20 cellular contexts compared by ENCODE assay signal in genomic region chr20:10662151-10662550, GRCh38. TPM values are rescaled to one million over a fixed set of nuclear protein-coding genes. Genes with fewer than 3 reads are reported as not detected.
DNase-seq lines count a peak whose midpoint lies in the region; FAIRE-seq and TF ChIP-seq lines count a peak whose summit lies in the region.
"Had no signal": no experiment of that assay in that cellular context is flagged by ENCODE, and none has a peak within 500 bp of the region (broad histone marks: within the 10 kb centered on the region; RNA-seq: fewer than 3 reads in every experiment).

No MANE protein-coding gene starts in this region.

- POLR2A ChIA-PET in H1 (lab: Charles Lee; ENCODE audit: partially characterized antibody): interaction anchor here (1.1 to 2.0 kb wide), 4 partner anchors 10 to 12 kb away, joined by 3 to 8 read pairs (median 4); partner anchors contain the start of gene JAG1

- TF ChIP-seq RAD21 in H1 (IDR thresholded peaks at IDR 0.05 in 1 of 2, conservative IDR thresholded peaks at IDR 0.05 in 1 of 2; ENCODE audit: low read depth in 2 of 2, low read length in 2 of 2): no peak

- H3K14ac ChIP-seq in H1 (ENCODE audit: insufficient read length): no peak overlapping the region

- H3K9ac ChIP-seq in H1 (replicated peaks in 1 of 4; ENCODE audit: extremely low read depth in 1 of 4, low read depth in 3 of 4, low read length in 3 of 4): no peak overlapping the region
- H3K9ac ChIP-seq: parathyroid adenoma, SK-N-SH had no signal

- no peak overlapping the region for H3K4me2 ChIP-seq in H1 (ENCODE audit: insufficient read depth in 1 of 2, low read depth in 2 of 2, low read length in 2 of 2)
- H3K4me2 ChIP-seq: SK-N-SH had no signal

- no peak overlapping the region for H2BK120ac ChIP-seq in H1 (replicated peaks; ENCODE audit: low read depth, low read length)

- H2BK20ac ChIP-seq in H1 (ENCODE audit: low read length): peak overlapping the region; percentile 36; the same call in 1 of the 2 replicates

- no peak overlapping the region for H2BK15ac ChIP-seq in H1 (ENCODE audit: low read length)

- H3K23ac ChIP-seq in H1 (ENCODE audit: insufficient read length): no peak overlapping the region

- no peaks in the 10 kb centered on the region for H3K23me2 ChIP-seq in H1 (ENCODE audit: low read depth, low read length)

- peaks cover 6 to 33% of the 10 kb centered on the region in 2 experiments for H4K20me1 ChIP-seq in H1 (replicated peaks in 1 of 2; ENCODE audit: control insufficient read depth in 1 of 2, insufficient read depth in 2 of 2, low read length in 2 of 2)

- H4K91ac ChIP-seq in H1 (replicated peaks; ENCODE audit: insufficient read length, low read length): no peak overlapping the region

- peak in 1 of 2 donors; percentile 59 for DNase-seq in ascending aorta (ENCODE audit: low spot score in 2 of 2)
- DNase-seq in H1 (ENCODE audit: low read depth in 1 of 2, low spot score in 2 of 2): no peak
- DNase-seq in prostate gland (ENCODE audit: low spot score): no peak
- peak in 1 of 2 donors; percentile 6 for DNase-seq in uterus
- no peak for DNase-seq in stimulated activated CD4-positive, alpha-beta T cell treated with anti-CD3 and anti-CD28 coated beads, Interleukin-4, amount 100 ng/mL, for 24 hours
- DNase-seq in substantia nigra (lab: John Stamatoyannopoulos, UW): no peak
- DNase-seq in NCI-H2081 (lab: John Stamatoyannopoulos, UW): no peak
- DNase-seq: activated CD4-positive, alpha-beta T cell treated with anti-CD3 and anti-CD28 coated beads for 36 hours; activated CD8-positive, alpha-beta T cell treated with anti-CD3 and anti-CD28 coated beads, Interleukin-2, amount 10 ng/mL, durations not matched to agents 7 days and 5 days; C1 segment of cervical spinal cord; COR-L47; GF-D8; islet precursor cell; NCI-H146; NCI-H510A; RPMI8226; SK-N-SH; stimulated activated naive CD8-positive, alpha-beta T cell treated with anti-CD3 and anti-CD28 coated beads, Interleukin-15, Interleukin-2, amounts not matched to agents 100 U/mL and 50 U/mL, for 24 hours had no signal

- peaks cover 21 to 90% of the 10 kb centered on the region in 2 experiments for H3K79me2 ChIP-seq in H1 (ENCODE audit: control insufficient read depth in 1 of 2, insufficient read depth in 2 of 2, low read length in 2 of 2)

- H4K5ac ChIP-seq in H1 (ENCODE audit: insufficient read length, low read depth, low read length): no peak overlapping the region

- H2AFZ ChIP-seq in H1 (ENCODE audit: low read length): no peak overlapping the region
- H2AFZ ChIP-seq: parathyroid adenoma had no signal

- H4K8ac ChIP-seq in H1 (ENCODE audit: extremely low read depth, insufficient read depth, low read length): no peak overlapping the region

- TF ChIP-seq CTCF in ascending aorta (IDR thresholded peaks at IDR 0.05) (no peak), H1 (IDR thresholded peaks at IDR 0.05; ENCODE audit: control extremely low read depth in 1 of 3, insufficient read depth in 1 of 3, low read depth in 1 of 3, low read length in 3 of 3) (no peak), prostate gland (IDR thresholded peaks at IDR 0.05) (no peak), uterus (IDR thresholded peaks at IDR 0.05) (no peak)

- intact Hi-C loops in ascending aorta (cut with DNase I) (no loop called here), prostate gland (cut with DNase I) (no loop called here), uterus (cut with DNase I; ENCODE audit: low total_unique reads) (no loop called here)

- H3K4me3 ChIP-seq in ascending aorta: peak overlapping the region in 1 of 2 donors; percentile 31
- H3K4me3 ChIP-seq in H1 (ENCODE audit: extremely low read depth in 1 of 4, insufficient read depth in 2 of 4, low read depth in 3 of 4, low read length in 4 of 4): no peak overlapping the region
- H3K4me3 ChIP-seq in prostate gland: no peak overlapping the region
- H3K4me3 ChIP-seq in uterus: no peak overlapping the region
- H3K4me3 ChIP-seq: lung had no signal

- CTCF ChIA-PET in H1 (lab: Charles Lee; ENCODE audit: partially characterized antibody): interaction anchor here (1.1 to 2.4 kb wide), 3 partner anchors 9 to 15 kb away, joined by 3 to 10 read pairs (median 5); no protein-coding TSS in a partner anchor

- 78% methylated on average over 4 of the region's 5 CpGs; no CpG with 5 or more reads in 1 of the 2 experiments for whole genome bisulfite sequencing in H1 (ENCODE audit: extremely low coverage in 1 of 2, insufficient coverage in 1 of 2, insufficient read length in 1 of 2, insufficient replicate concordance in 2 of 2, low coverage in 1 of 2, low lambda C conversion rate in 2 of 2, missing lambda C conversion rate in 1 of 2), 2 experiments
- WGBS in prostate gland: 53% methylated on average over 5 of the region's 5 CpGs

- H3K27ac ChIP-seq in ascending aorta: peak overlapping the region; percentile 93 to 100
- H3K27ac ChIP-seq in H1 (ENCODE audit: low read depth, low read length): no peak overlapping the region
- H3K27ac ChIP-seq in prostate gland: peak overlapping the region; percentile 52 to 68
- peak overlapping the region; percentile 39 to 64 for H3K27ac ChIP-seq in uterus
- no peak overlapping the region for H3K27ac ChIP-seq in substantia nigra (ENCODE audit: low read depth, low read length, poor library complexity, severe bottlenecking)

- H3K18ac ChIP-seq in H1 (ENCODE audit: extremely low read depth, low read length): no peak overlapping the region; the same call in 1 of the 2 replicates

- H3K36me3 ChIP-seq in ascending aorta (peaks cover 28 to 57% of the 10 kb centered on the region in 2 donors), H1 (ENCODE audit: control insufficient read depth in 2 of 4, insufficient read depth in 4 of 4, low read length in 3 of 4) (peaks cover 11 to 65% (median 39%) of the 10 kb centered on the region in 4 experiments; a peak in 7 of 8 replicates), prostate gland (no peaks in the 10 kb centered on the region), uterus (no peaks in the 10 kb centered on the region)

- peak overlapping the region; percentile 84; the same call in 1 of the 2 replicates for H2AK5ac ChIP-seq in H1 (ENCODE audit: low read depth, low read length)

- no peak for FAIRE-seq in H1 (lab: Jason Lieb, UNC)

- H3K9me3 ChIP-seq in ascending aorta (no peaks in the 10 kb centered on the region), H1 (ENCODE audit: insufficient read depth in 2 of 2, low read depth in 1 of 2, low read length in 1 of 2) (no peaks in the 10 kb centered on the region; a peak in 1 of 4 replicates), prostate gland (no peaks in the 10 kb centered on the region), uterus (no peaks in the 10 kb centered on the region)
- H3K9me3 ChIP-seq: SK-N-SH had no signal

- no peak overlapping the region; the same call in 1 of the 2 replicates for H2BK12ac ChIP-seq in H1 (ENCODE audit: low read depth, low read length)

- no peak for TF ChIP-seq POLR2A in H1 (IDR thresholded peaks at IDR 0.05; ENCODE audit: control extremely low read depth in 1 of 2, low read depth in 2 of 2, low read length in 2 of 2)
- no peak for TF ChIP-seq POLR2A in prostate gland (IDR thresholded peaks at IDR 0.05)
- TF ChIP-seq POLR2A in uterus (IDR thresholded peaks at IDR 0.05): no peak

- H3K27me3 ChIP-seq in ascending aorta: no peaks in the 10 kb centered on the region
- no peaks in the 10 kb centered on the region for H3K27me3 ChIP-seq in H1 (replicated peaks in 1 of 4; ENCODE audit: control insufficient read depth in 3 of 4, extremely low read depth in 1 of 4, insufficient read depth in 3 of 4, low read length in 3 of 4)
- no peaks in the 10 kb centered on the region for H3K27me3 ChIP-seq in prostate gland (replicated peaks; ENCODE audit: insufficient read depth)
- H3K27me3 ChIP-seq in uterus: no peaks in the 10 kb centered on the region

- H3K79me1 ChIP-seq in H1 (ENCODE audit: low read depth, low read length): peaks cover 29% of the 10 kb centered on the region

- no peak overlapping the region for H3K4ac ChIP-seq in H1 (replicated peaks; ENCODE audit: insufficient read length, low read depth, low read length)

- no peak overlapping the region for H3K56ac ChIP-seq in H1 (replicated peaks; ENCODE audit: insufficient read length, low read depth, low read length)

- no peak overlapping the region for H2BK5ac ChIP-seq in H1 (ENCODE audit: low read depth, low read length)

- H3K4me1 ChIP-seq in ascending aorta (peaks cover 32 to 88% of the 10 kb centered on the region in 2 donors), H1 (replicated peaks in 1 of 4; ENCODE audit: control insufficient read depth in 3 of 4, insufficient read depth in 4 of 4, low read length in 3 of 4) (peaks cover 23 to 46% (median 38%) of the 10 kb centered on the region in 4 experiments), prostate gland (replicated peaks) (peaks cover 42% of the 10 kb centered on the region), uterus (peaks cover 5 to 24% of the 10 kb centered on the region in 2 donors)

- no peak for TF ChIP-seq EP300 in H1 (IDR thresholded peaks at IDR 0.05; ENCODE audit: borderline replicate concordance in 1 of 2, low read depth in 2 of 2, low read length in 2 of 2)

TF ChIP-seq in H1, 55 proteins besides CTCF, POLR2A, EP300 and RAD21:
- TF ChIP-seq SIRT6 (IDR thresholded peaks at IDR 0.05; ENCODE audit: low read length) (no peak), USF2 (IDR thresholded peaks at IDR 0.05; ENCODE audit: low read length) (no peak), CHD1 (IDR thresholded peaks at IDR 0.05; ENCODE audit: low read depth, low read length) (no peak), KDM4A (IDR thresholded peaks at IDR 0.05; ENCODE audit: low read depth, low read length, severe bottlenecking) (no peak), RXRA (IDR thresholded peaks at IDR 0.05; ENCODE audit: insufficient read depth, low read depth, low read length) (no peak)

RNA-seq across cellular contexts. Expression of gene JAG1, which starts 11.6 kb away (rescaled TPM):
- total RNA-seq in ascending aorta: 101 TPM
- 27.3 and 29.1 TPM in 2 replicates for total RNA-seq in H1 (2021; fragmentation: NEBNext Ultra II Directional; extraction: Animal tissue kit (Norgen Biotek cat#: 25700))
- polyA plus RNA-seq in H1 (2011; rRNA removed): 13.5 and 19.7 TPM in 2 replicates
- 18.4 TPM for polyA plus RNA-seq in H1 (2011; cell fraction: cytosol; rRNA removed)
- polyA plus RNA-seq in H1 (2011; cell fraction: nucleus; rRNA removed): 65.7 TPM
- 19.6 to 22.8 TPM (median 21.2 TPM) in 4 replicates for polyA plus RNA-seq in H1 (2012, experiment 1 of 2)
- polyA plus RNA-seq in H1 (2012, experiment 2 of 2): 6.3 TPM
- 18.1 TPM for polyA plus RNA-seq in H1 (2013, experiment 1 of 2)
- polyA plus RNA-seq in H1 (2013, experiment 2 of 2): 15.5 TPM
- 83.6 and 86.3 TPM in 2 replicates for polyA minus RNA-seq in H1 (2011; rRNA and poly(A)+ RNA removed)
- 65.6 TPM for polyA minus RNA-seq in H1 (2011; cell fraction: cytosol; rRNA and poly(A)+ RNA removed)
- polyA minus RNA-seq in H1 (2011; cell fraction: nucleus; rRNA and poly(A)+ RNA removed): 76.8 TPM
- total RNA-seq in prostate gland: 10 to 100 TPM; 46.5 to 72.3 TPM
- 100 to 1,000 TPM in 2 of 4 donors, 10 to 100 TPM in 2; 53.8 to 154 (median 111) TPM for total RNA-seq in uterus

Comparison
In these comparisons a context has a peak if more than half of its experiments do, and no peak if none do; other contexts are left out.
1. H3K27ac ChIP-seq: peak in ascending aorta (2 of 2), prostate gland (2 of 2) and uterus (2 of 2); none in H1 (single experiment) and substantia nigra (single experiment).